Comparison of ENCODE assay signal across 1 cellular context in the genomic region with DNA sequence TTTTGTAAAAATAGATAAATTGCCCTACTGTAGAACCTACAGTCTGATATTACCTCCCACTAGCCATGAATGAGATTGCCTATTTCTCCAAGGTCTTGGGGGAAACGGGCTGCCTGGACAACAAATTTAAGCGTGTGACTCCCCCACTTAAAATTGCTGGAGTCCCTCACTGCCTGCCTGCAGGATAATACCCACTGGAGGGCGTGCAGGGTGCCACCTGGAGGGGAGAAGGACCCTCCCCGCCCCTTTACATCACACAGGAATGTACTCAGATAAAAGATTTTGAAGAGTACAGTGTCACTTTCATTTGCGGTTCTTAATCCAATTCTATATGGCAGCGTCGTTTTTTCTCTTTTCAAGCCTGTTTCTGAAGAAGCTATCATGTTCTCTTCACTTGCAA.
TF ChIP-seq lines count a peak whose summit lies in the region.

No MANE protein-coding gene starts in this region.

TF ChIP-seq in WTC11, 78 proteins besides CTCF, POLR2A, EP300 and RAD21 (continued from another document):
- TF ChIP-seq ZNF232 (CRISPR knock-in tag; IDR thresholded peaks at IDR 0.05) (no peak), FOXK1 (CRISPR knock-in tag; IDR thresholded peaks at IDR 0.05) (no peak), TCF7 (CRISPR knock-in tag; IDR thresholded peaks at IDR 0.05; ENCODE audit: low read depth) (no peak), ZNF317 (CRISPR knock-in tag; IDR thresholded peaks at IDR 0.05; ENCODE audit: borderline replicate concordance, low read depth) (no peak), NFATC4 (CRISPR knock-in tag; IDR thresholded peaks at IDR 0.05) (no peak), NR2C2 (CRISPR knock-in tag; IDR thresholded peaks at IDR 0.05) (no peak), RELA (CRISPR knock-in tag; IDR thresholded peaks at IDR 0.05; ENCODE audit: borderline replicate concordance) (no peak), TEAD1 (CRISPR knock-in tag; IDR thresholded peaks at IDR 0.05) (no peak), ZNF219 (CRISPR knock-in tag; IDR thresholded peaks at IDR 0.05; ENCODE audit: borderline replicate concordance) (no peak)
- TF ChIP-seq, protein P1, sequence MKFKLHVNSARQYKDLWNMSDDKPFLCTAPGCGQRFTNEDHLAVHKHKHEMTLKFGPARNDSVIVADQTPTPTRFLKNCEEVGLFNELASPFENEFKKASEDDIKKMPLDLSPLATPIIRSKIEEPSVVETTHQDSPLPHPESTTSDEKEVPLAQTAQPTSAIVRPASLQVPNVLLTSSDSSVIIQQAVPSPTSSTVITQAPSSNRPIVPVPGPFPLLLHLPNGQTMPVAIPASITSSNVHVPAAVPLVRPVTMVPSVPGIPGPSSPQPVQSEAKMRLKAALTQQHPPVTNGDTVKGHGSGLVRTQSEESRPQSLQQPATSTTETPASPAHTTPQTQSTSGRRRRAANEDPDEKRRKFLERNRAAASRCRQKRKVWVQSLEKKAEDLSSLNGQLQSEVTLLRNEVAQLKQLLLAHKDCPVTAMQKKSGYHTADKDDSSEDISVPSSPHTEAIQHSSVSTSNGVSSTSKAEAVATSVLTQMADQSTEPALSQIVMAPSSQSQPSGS (CRISPR knock-in tag; IDR thresholded peaks at IDR 0.05; ENCODE audit: borderline replicate concordance, low read depth): no peak
- TF ChIP-seq, protein P2, sequence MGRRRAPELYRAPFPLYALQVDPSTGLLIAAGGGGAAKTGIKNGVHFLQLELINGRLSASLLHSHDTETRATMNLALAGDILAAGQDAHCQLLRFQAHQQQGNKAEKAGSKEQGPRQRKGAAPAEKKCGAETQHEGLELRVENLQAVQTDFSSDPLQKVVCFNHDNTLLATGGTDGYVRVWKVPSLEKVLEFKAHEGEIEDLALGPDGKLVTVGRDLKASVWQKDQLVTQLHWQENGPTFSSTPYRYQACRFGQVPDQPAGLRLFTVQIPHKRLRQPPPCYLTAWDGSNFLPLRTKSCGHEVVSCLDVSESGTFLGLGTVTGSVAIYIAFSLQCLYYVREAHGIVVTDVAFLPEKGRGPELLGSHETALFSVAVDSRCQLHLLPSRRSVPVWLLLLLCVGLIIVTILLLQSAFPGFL (CRISPR knock-in tag; IDR thresholded peaks at IDR 0.05; ENCODE audit: borderline replicate concordance): no peak
- TF ChIP-seq, protein P3, sequence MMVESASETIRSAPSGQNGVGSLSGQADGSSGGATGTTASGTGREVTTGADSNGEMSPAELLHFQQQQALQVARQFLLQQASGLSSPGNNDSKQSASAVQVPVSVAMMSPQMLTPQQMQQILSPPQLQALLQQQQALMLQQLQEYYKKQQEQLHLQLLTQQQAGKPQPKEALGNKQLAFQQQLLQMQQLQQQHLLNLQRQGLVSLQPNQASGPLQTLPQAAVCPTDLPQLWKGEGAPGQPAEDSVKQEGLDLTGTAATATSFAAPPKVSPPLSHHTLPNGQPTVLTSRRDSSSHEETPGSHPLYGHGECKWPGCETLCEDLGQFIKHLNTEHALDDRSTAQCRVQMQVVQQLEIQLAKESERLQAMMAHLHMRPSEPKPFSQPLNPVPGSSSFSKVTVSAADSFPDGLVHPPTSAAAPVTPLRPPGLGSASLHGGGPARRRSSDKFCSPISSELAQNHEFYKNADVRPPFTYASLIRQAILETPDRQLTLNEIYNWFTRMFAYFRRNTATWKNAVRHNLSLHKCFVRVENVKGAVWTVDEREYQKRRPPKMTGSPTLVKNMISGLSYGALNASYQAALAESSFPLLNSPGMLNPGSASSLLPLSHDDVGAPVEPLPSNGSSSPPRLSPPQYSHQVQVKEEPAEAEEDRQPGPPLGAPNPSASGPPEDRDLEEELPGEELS (CRISPR knock-in tag; IDR thresholded peaks at IDR 0.05): no peak
